In the genomic region with DNA sequence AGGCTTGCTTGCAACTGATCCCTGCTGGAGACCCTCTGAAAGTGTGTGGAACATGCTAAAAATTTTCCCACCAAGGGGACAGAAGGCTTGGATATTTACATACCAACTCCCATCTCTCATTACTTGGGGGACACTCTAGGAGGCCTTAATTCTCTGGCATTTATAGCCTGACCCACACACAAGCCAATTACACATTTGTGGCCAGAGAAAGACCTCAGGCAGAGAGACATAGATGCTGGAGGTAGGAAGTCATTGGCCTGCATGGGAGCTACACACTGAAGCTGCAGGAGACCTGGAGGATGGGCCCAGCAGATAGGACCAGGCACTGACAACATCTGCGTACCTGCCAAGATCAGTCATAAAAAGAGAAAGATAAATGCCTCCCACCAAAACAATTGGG, we compare ENCODE assay signal across 35 cellular contexts.
"Had no signal": no experiment of that assay in that cellular context is flagged by ENCODE, and none has a peak within 500 bp of the region (broad histone marks: within the 10 kb centered on the region; RNA-seq: fewer than 3 reads in every experiment).

No MANE protein-coding gene starts in this region.

- H3K9me3 ChIP-seq: MG63 had no signal

- H3K36me3 ChIP-seq: MG63 had no signal

- DNase-seq: Karpas-422, Kasumi-1, MG63, MM.1S, MV-4-11, NCI-H1048, NCI-H1092, NCI-H1092 treated with DMSO at 0.1 percent for 48 hours, NCI-H1105, NCI-H1105 treated with DMSO at 0.1 percent for 48 hours, NCI-H1417, NCI-H1417 treated with DMSO at 0.1 percent for 48 hours, NCI-H1436, NCI-H1436 treated with DMSO at 0.1 percent for 48 hours, NCI-H146, NCI-H1694, NCI-H1694 treated with DMSO at 0.1 percent for 48 hours, NCI-H187, NCI-H187 treated with DMSO at 0.1 percent for 48 hours, NCI-H1930, NCI-H2029, NCI-H2029 treated with DMSO at 0.1 percent for 48 hours, NCI-H2081, NCI-H2081 treated with DMSO at 0.1 percent for 48 hours, NCI-H2107, NCI-H2171, NCI-H2171 treated with DMSO at 0.1 percent for 48 hours, NCI-H2227 treated with DMSO at 0.1 percent for 48 hours, NCI-H226, NCI-H345, NCI-H446, NCI-H446 treated with DMSO at 0.1 percent for 48 hours, NCI-H510A, NCI-H510A treated with DMSO at 0.1 percent for 48 hours, NCI-H524 had no signal

- H3K4me3 ChIP-seq: MG63 had no signal
